ENCODE assay signal across 1 cellular context in the genomic region with DNA sequence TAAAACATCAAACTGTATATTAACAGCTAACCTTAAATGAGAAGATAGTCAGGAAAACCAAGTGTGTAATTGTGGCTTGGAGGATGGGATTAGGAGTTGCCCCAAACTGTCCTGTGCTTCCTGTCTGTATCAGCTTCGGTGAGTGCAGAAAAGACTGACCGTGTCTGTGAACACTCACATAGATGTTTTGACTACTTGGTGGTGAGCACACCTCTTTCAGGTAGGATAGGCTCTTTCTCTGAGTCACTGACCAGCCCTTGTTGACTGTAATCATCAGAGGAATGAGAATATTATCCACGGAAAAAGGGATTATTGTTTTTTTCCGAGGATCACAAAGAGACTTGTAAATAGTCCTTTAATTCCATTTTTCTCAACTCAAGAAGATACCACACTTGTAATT.
TF ChIP-seq lines count a peak whose summit lies in the region.

No MANE protein-coding gene starts in this region.

TF ChIP-seq in GM23338, 12 proteins besides CTCF, POLR2A, EP300 and RAD21 (continued from another document):
- TF ChIP-seq, protein P1, sequence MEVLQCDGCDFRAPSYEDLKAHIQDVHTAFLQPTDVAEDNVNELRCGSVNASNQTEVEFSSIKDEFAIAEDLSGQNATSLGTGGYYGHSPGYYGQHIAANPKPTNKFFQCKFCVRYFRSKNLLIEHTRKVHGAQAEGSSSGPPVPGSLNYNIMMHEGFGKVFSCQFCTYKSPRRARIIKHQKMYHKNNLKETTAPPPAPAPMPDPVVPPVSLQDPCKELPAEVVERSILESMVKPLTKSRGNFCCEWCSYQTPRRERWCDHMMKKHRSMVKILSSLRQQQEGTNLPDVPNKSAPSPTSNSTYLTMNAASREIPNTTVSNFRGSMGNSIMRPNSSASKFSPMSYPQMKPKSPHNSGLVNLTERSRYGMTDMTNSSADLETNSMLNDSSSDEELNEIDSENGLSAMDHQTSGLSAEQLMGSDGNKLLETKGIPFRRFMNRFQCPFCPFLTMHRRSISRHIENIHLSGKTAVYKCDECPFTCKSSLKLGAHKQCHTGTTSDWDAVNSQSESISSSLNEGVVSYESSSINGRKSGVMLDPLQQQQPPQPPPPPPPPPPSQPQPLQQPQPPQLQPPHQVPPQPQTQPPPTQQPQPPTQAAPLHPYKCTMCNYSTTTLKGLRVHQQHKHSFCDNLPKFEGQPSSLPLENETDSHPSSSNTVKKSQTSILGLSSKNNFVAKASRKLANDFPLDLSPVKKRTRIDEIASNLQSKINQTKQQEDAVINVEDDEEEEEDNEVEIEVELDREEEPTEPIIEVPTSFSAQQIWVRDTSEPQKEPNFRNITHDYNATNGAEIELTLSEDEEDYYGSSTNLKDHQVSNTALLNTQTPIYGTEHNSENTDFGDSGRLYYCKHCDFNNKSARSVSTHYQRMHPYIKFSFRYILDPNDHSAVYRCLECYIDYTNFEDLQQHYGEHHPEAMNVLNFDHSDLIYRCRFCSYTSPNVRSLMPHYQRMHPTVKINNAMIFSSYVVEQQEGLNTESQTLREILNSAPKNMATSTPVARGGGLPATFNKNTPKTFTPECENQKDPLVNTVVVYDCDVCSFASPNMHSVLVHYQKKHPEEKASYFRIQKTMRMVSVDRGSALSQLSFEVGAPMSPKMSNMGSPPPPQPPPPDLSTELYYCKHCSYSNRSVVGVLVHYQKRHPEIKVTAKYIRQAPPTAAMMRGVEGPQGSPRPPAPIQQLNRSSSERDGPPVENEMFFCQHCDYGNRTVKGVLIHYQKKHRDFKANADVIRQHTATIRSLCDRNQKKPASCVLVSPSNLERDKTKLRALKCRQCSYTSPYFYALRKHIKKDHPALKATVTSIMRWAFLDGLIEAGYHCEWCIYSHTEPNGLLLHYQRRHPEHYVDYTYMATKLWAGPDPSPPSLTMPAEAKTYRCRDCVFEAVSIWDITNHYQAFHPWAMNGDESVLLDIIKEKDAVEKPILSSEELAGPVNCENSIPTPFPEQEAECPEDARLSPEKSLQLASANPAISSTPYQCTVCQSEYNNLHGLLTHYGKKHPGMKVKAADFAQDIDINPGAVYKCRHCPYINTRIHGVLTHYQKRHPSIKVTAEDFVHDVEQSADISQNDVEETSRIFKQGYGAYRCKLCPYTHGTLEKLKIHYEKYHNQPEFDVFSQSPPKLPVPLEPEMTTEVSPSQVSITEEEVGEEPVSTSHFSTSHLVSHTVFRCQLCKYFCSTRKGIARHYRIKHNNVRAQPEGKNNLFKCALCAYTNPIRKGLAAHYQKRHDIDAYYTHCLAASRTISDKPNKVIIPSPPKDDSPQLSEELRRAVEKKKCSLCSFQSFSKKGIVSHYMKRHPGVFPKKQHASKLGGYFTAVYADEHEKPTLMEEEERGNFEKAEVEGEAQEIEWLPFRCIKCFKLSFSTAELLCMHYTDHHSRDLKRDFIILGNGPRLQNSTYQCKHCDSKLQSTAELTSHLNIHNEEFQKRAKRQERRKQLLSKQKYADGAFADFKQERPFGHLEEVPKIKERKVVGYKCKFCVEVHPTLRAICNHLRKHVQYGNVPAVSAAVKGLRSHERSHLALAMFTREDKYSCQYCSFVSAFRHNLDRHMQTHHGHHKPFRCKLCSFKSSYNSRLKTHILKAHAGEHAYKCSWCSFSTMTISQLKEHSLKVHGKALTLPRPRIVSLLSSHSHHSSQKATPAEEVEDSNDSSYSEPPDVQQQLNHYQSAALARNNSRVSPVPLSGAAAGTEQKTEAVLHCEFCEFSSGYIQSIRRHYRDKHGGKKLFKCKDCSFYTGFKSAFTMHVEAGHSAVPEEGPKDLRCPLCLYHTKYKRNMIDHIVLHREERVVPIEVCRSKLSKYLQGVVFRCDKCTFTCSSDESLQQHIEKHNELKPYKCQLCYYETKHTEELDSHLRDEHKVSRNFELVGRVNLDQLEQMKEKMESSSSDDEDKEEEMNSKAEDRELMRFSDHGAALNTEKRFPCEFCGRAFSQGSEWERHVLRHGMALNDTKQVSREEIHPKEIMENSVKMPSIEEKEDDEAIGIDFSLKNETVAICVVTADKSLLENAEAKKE (CRISPR knock-in tag; IDR thresholded peaks at IDR 0.05): no peak
